ENCODE assay signal across 1 cellular context in the genomic region with DNA sequence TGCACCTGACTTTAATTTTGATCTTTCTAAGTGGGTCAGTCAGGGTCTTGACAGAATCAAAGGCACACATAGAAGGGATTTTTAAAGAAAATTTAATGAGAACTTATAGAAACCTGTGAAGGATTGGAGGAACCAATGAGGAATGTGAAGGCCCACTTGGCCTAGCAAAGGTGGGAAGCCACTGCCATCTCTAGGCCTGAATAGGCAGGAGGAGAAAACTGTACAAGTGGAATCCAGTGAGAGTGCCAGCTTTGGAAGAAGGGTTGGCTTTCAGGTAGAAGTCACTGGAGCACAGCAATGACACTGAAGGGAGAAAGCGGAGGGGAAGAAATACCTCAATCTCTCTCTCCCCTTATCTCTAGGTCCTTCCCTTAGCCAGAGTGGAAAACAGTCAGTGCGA.
TF ChIP-seq lines count a peak whose summit lies in the region.

No MANE protein-coding gene starts in this region.

TF ChIP-seq in GM12878, 131 proteins besides CTCF, POLR2A, EP300 and RAD21:
- no peak for TF ChIP-seq FOXM1 (IDR thresholded peaks at IDR 0.05; ENCODE audit: low read depth, low read length)
- no peak for TF ChIP-seq ETV6 (conservative IDR thresholded peaks at IDR 0.05 in 1 of 2, IDR thresholded peaks at IDR 0.05 in 1 of 2; ENCODE audit: borderline replicate concordance in 1 of 2, low read depth in 1 of 2)
- no peak for TF ChIP-seq IRF3 (IDR thresholded peaks at IDR 0.05)
- no peak for TF ChIP-seq NFYA (IDR thresholded peaks at IDR 0.05; ENCODE audit: borderline replicate concordance, low read depth, low read length)
